Comparison of ENCODE assay signal across 8 cellular contexts in genomic region chr3:197959500-197959890, GRCh38. TPM values are rescaled to one million over a fixed set of nuclear protein-coding genes. Genes with fewer than 3 reads are reported as not detected.
DNase-seq lines count a peak whose midpoint lies in the region; ATAC-seq, FAIRE-seq and TF ChIP-seq lines count a peak whose summit lies in the region.

No MANE protein-coding gene starts in this region.

- no peaks in the 10 kb centered on the region for H4K20me1 ChIP-seq in keratinocyte (ENCODE audit: control insufficient read depth, extremely low read depth, insufficient read depth, low read length)

- H3K9me1 ChIP-seq in keratinocyte (ENCODE audit: control insufficient read depth, extremely low read depth, insufficient read depth, low read length): no peaks in the 10 kb centered on the region

- peaks cover under 1% of the 10 kb centered on the region for H3K79me2 ChIP-seq in keratinocyte (ENCODE audit: control insufficient read depth, insufficient read depth, low read length)

- peaks cover 8 to 13% of the 10 kb centered on the region in 2 experiments for H3K36me3 ChIP-seq in keratinocyte (ENCODE audit: control insufficient read depth in 2 of 2, extremely low read depth in 1 of 2, insufficient read depth in 2 of 2, low read length in 2 of 2)
- peaks cover 26% of the 10 kb centered on the region for H3K36me3 ChIP-seq in suprapubic skin

- peaks cover 22% of the 10 kb centered on the region for H3K36me3 Mint-ChIP-seq in T-helper 1 cell treated with Interleukin-12 subunit alpha and Interleukin-12 subunit beta and Interleukin-4 antibody, amounts not matched to agents 30 μg/mL and 1 μg/mL, for 36 hours (ENCODE audit: low read depth)
- H3K36me3 Mint-ChIP-seq in activated naive CD8-positive, alpha-beta T cell treated with anti-CD3 and anti-CD28 coated beads, Interleukin-2, amount 10 ng/mL, durations not matched to agents 7 days and 5 days: peaks cover 24% of the 10 kb centered on the region

- no peak for TF ChIP-seq POLR2A in suprapubic skin (IDR thresholded peaks at IDR 0.05)

- H3K4me1 Mint-ChIP-seq in T-helper 1 cell treated with Interleukin-12 subunit alpha and Interleukin-12 subunit beta and Interleukin-4 antibody, amounts not matched to agents 30 μg/mL and 1 μg/mL, for 36 hours (ENCODE audit: low read depth): peaks cover 31% of the 10 kb centered on the region
- H3K4me1 Mint-ChIP-seq in activated naive CD8-positive, alpha-beta T cell treated with anti-CD3 and anti-CD28 coated beads, Interleukin-2, amount 10 ng/mL, durations not matched to agents 7 days and 5 days: peaks cover 56% of the 10 kb centered on the region

- 44% methylated on average over 6 of the region's 6 CpGs for WGBS in suprapubic skin

- peak overlapping the region; percentile 50 to 86 (median 83) for H3K4me3 ChIP-seq in keratinocyte (ENCODE audit: control insufficient read depth in 2 of 3, extremely low read depth in 1 of 3, insufficient read depth in 2 of 3, low read depth in 1 of 3, low read length in 3 of 3)
- peak overlapping the region; percentile 95 for H3K4me3 ChIP-seq in suprapubic skin

- H3K27ac ChIP-seq in keratinocyte (ENCODE audit: control insufficient read depth, insufficient read depth, low read length) (peak overlapping the region; percentile 84), suprapubic skin (peak overlapping the region; percentile 87)

- no peak for DNase-seq in T-helper 1 cell
- DNase-seq in activated naive CD8-positive, alpha-beta T cell treated with anti-CD3 and anti-CD28 coated beads, Interleukin-2, amount 10 ng/mL, durations not matched to agents 7 days and 5 days: no peak
- DNase-seq in keratinocyte (ENCODE audit: low read depth, low spot score): no peak
- no peak for DNase-seq in suprapubic skin (ENCODE audit: low spot score in 2 of 2)
- DNase-seq in HTR-8/SVneo (ENCODE audit: insufficient read length, low spot score): no peak
- no peak for DNase-seq in T1000 (lab: John Stamatoyannopoulos, UW)
- DNase-seq in SK-N-DZ (ENCODE audit: low spot score): no peak

- no peaks in the 10 kb centered on the region for H3K9me3 Mint-ChIP-seq in T-helper 1 cell treated with Interleukin-12 subunit alpha and Interleukin-12 subunit beta and Interleukin-4 antibody, amounts not matched to agents 30 μg/mL and 1 μg/mL, for 36 hours
- H3K9me3 Mint-ChIP-seq in activated naive CD8-positive, alpha-beta T cell treated with anti-CD3 and anti-CD28 coated beads, Interleukin-2, amount 10 ng/mL, durations not matched to agents 7 days and 5 days: no peaks in the 10 kb centered on the region

- H3K27me3 Mint-ChIP-seq in T-helper 1 cell treated with Interleukin-12 subunit alpha and Interleukin-12 subunit beta and Interleukin-4 antibody, amounts not matched to agents 30 μg/mL and 1 μg/mL, for 36 hours (ENCODE audit: low read depth): no peaks in the 10 kb centered on the region
- H3K27me3 Mint-ChIP-seq in activated naive CD8-positive, alpha-beta T cell treated with anti-CD3 and anti-CD28 coated beads, Interleukin-2, amount 10 ng/mL, durations not matched to agents 7 days and 5 days: no peaks in the 10 kb centered on the region

- no peak for ATAC-seq in activated naive CD8-positive, alpha-beta T cell treated with anti-CD3 and anti-CD28 coated beads, Interleukin-2, amount 10 ng/mL, durations not matched to agents 7 days and 5 days (ENCODE audit: low read depth)

- peak overlapping the region; percentile 86 for H3K9ac ChIP-seq in keratinocyte (ENCODE audit: control insufficient read depth, extremely low read depth, insufficient read depth, low read length)

- H3K9me3 ChIP-seq in keratinocyte (ENCODE audit: control insufficient read depth, low read depth, low read length) (no peaks in the 10 kb centered on the region), suprapubic skin (no peaks in the 10 kb centered on the region)

- peak overlapping the region; percentile 88 for H3K4me3 Mint-ChIP-seq in T-helper 1 cell treated with Interleukin-12 subunit alpha and Interleukin-12 subunit beta and Interleukin-4 antibody, amounts not matched to agents 30 μg/mL and 1 μg/mL, for 36 hours
- peak overlapping the region; percentile 93 for H3K4me3 Mint-ChIP-seq in activated naive CD8-positive, alpha-beta T cell treated with anti-CD3 and anti-CD28 coated beads, Interleukin-2, amount 10 ng/mL, durations not matched to agents 7 days and 5 days

- dilution Hi-C loops in keratinocyte (cut with MboI; ENCODE audit: extremely low pct_ligation_motif_present, low sequenced_read_pairs): no loop called here

- peak overlapping the region; percentile 87 for H3K4me2 ChIP-seq in keratinocyte (ENCODE audit: control insufficient read depth, extremely low read depth, insufficient read depth, low read depth, low read length)

- peak overlapping the region; percentile 78 for H2AFZ ChIP-seq in keratinocyte (ENCODE audit: control insufficient read depth, low read length)

- H3K4me1 ChIP-seq in keratinocyte (ENCODE audit: control insufficient read depth, extremely low read depth, insufficient read depth, low read length) (peaks cover 24% of the 10 kb centered on the region), suprapubic skin (peaks cover 38% of the 10 kb centered on the region)

- TF ChIP-seq CTCF in keratinocyte (optimal IDR thresholded peaks at IDR 0.05 in 1 of 3, IDR thresholded peaks at IDR 0.05 in 1 of 3, conservative IDR thresholded peaks at IDR 0.05 in 1 of 3; ENCODE audit: extremely low read depth in 1 of 3, insufficient read depth in 2 of 3, low read length in 3 of 3) (no peak), suprapubic skin (IDR thresholded peaks at IDR 0.05) (no peak)

- H3K27ac Mint-ChIP-seq in T-helper 1 cell treated with Interleukin-12 subunit alpha and Interleukin-12 subunit beta and Interleukin-4 antibody, amounts not matched to agents 30 μg/mL and 1 μg/mL, for 36 hours: peak overlapping the region; percentile 87
- peak overlapping the region; percentile 94 for H3K27ac Mint-ChIP-seq in activated naive CD8-positive, alpha-beta T cell treated with anti-CD3 and anti-CD28 coated beads, Interleukin-2, amount 10 ng/mL, durations not matched to agents 7 days and 5 days

- no peak for TF ChIP-seq EP300 in suprapubic skin (IDR thresholded peaks at IDR 0.05)

- FAIRE-seq in keratinocyte (lab: Jason Lieb, UNC) (no peak), HTR-8/SVneo (lab: Jason Lieb, UNC) (no peak)

- POLR2A ChIA-PET in activated naive CD8-positive, alpha-beta T cell treated with anti-CD3 and anti-CD28 coated beads, Interleukin-2, amount 10 ng/mL, durations not matched to agents 7 days and 5 days (lab: Charles Lee): interaction anchor here (1.3 to 2.1 kb wide), 3 partner anchors 9 to 24 kb away, joined by 3 to 8 read pairs (median 6); partner anchors contain the start of gene RPL35A

- H3K27me3 ChIP-seq in keratinocyte (ENCODE audit: control insufficient read depth, extremely low read depth, insufficient read depth, low read length): no peaks in the 10 kb centered on the region
- no peaks in the 10 kb centered on the region for H3K27me3 ChIP-seq in suprapubic skin

RNA-seq across cellular contexts. Expression of gene LMLN, which starts 0.5 kb away (rescaled TPM):
- total RNA-seq in activated naive CD8-positive, alpha-beta T cell treated with anti-CD3 and anti-CD28 coated beads, Interleukin-2, amount 10 ng/mL, durations not matched to agents 7 days and 5 days: 1 to 10 TPM; 7.9 to 8.2 TPM
- polyA plus RNA-seq in keratinocyte: 5.0 to 5.5 TPM (median 5.2 TPM) in 3 replicates
- 3.5 TPM for polyA plus RNA-seq in keratinocyte (2011; ENCODE audit: low read depth)
- 1.8 and 2.7 TPM in 2 replicates for polyA plus RNA-seq in keratinocyte (2011; cell fraction: cytosol; rRNA removed)
- 12.1 and 13.1 TPM in 2 replicates for polyA plus RNA-seq in keratinocyte (2011; cell fraction: nucleus; rRNA removed)
- 2.1 and 3.7 TPM in 2 replicates for polyA plus RNA-seq in keratinocyte (2012; ENCODE audit: low replicate concordance)
- polyA minus RNA-seq in keratinocyte: 7.2 to 18.9 TPM (median 7.3 TPM) in 3 replicates
- polyA minus RNA-seq in keratinocyte (2011; cell fraction: cytosol; rRNA and poly(A)+ RNA removed): 4.6 TPM
- polyA minus RNA-seq in keratinocyte (2011; cell fraction: nucleus; rRNA and poly(A)+ RNA removed): 12.2 and 17.6 TPM in 2 replicates
- 1 to 10 TPM; 3.4 to 8.2 (median 5.5) TPM for total RNA-seq in suprapubic skin
- polyA plus RNA-seq in SK-N-DZ (2014; cell fraction: cytosol; rRNA removed): 1.2 and 3.7 TPM in 2 replicates
- polyA plus RNA-seq in SK-N-DZ (2014; cell fraction: nucleus; rRNA removed): 2.0 and 2.3 TPM in 2 replicates

RNA-seq across cellular contexts. Expression of gene RPL35A, which starts 9.5 kb away (rescaled TPM):
- total RNA-seq in activated naive CD8-positive, alpha-beta T cell treated with anti-CD3 and anti-CD28 coated beads, Interleukin-2, amount 10 ng/mL, durations not matched to agents 7 days and 5 days: 1,000 to 10,000 TPM; 1,037 to 1,049 TPM
- polyA plus RNA-seq in keratinocyte: 880 to 1,184 TPM (median 885 TPM) in 3 replicates
- polyA plus RNA-seq in keratinocyte (2011; ENCODE audit: low read depth): 705 TPM
- polyA plus RNA-seq in keratinocyte (2011; cell fraction: cytosol; rRNA removed): 1,211 and 1,546 TPM in 2 replicates
- polyA plus RNA-seq in keratinocyte (2011; cell fraction: nucleus; rRNA removed): 299 and 363 TPM in 2 replicates
- polyA plus RNA-seq in keratinocyte (2012; ENCODE audit: low replicate concordance): 1,739 and 2,356 TPM in 2 replicates
- 17.2 to 245 TPM (median 157 TPM) in 3 replicates for polyA minus RNA-seq in keratinocyte
- 206 TPM for polyA minus RNA-seq in keratinocyte (2011; cell fraction: cytosol; rRNA and poly(A)+ RNA removed)
- polyA minus RNA-seq in keratinocyte (2011; cell fraction: nucleus; rRNA and poly(A)+ RNA removed): 40.3 and 58.0 TPM in 2 replicates
- total RNA-seq in suprapubic skin: 100 to 1,000 TPM; 564 to 915 (median 773) TPM
- 2,705 and 2,709 TPM in 2 replicates for polyA plus RNA-seq in SK-N-DZ (2014; cell fraction: cytosol; rRNA removed)
- 1,561 and 1,953 TPM in 2 replicates for polyA plus RNA-seq in SK-N-DZ (2014; cell fraction: nucleus; rRNA removed)
